Comparison of ENCODE assay signal across 1 cellular context in genomic region chr4:30754021-30754420, GRCh38.
TF ChIP-seq lines count a peak whose summit lies in the region.

No MANE protein-coding gene starts in this region.

TF ChIP-seq in endothelial cell of umbilical vein, 7 proteins besides CTCF, POLR2A, EP300 and RAD21:
- TF ChIP-seq POLR2AphosphoS5 (IDR thresholded peaks at IDR 0.05; ENCODE audit: insufficient read depth, low read depth, low read length) (no peak), GATA2 (IDR thresholded peaks at IDR 0.05; ENCODE audit: insufficient read depth, insufficient read length, low read depth, low read length) (no peak), EZH2 (IDR thresholded peaks at IDR 0.05; ENCODE audit: borderline replicate concordance, low read depth, low read length, severe bottlenecking) (no peak), MYC (IDR thresholded peaks at IDR 0.05; ENCODE audit: low read depth, low read length) (no peak), MAX (IDR thresholded peaks at IDR 0.05; ENCODE audit: insufficient read depth, insufficient read length) (no peak), JUN (IDR thresholded peaks at IDR 0.05; ENCODE audit: borderline replicate concordance, insufficient read depth, insufficient read length, low read depth) (peak; percentile 39), FOS (IDR thresholded peaks at IDR 0.05; ENCODE audit: borderline replicate concordance, insufficient read depth, low read length) (peak; percentile 68)
